In the genomic region with DNA sequence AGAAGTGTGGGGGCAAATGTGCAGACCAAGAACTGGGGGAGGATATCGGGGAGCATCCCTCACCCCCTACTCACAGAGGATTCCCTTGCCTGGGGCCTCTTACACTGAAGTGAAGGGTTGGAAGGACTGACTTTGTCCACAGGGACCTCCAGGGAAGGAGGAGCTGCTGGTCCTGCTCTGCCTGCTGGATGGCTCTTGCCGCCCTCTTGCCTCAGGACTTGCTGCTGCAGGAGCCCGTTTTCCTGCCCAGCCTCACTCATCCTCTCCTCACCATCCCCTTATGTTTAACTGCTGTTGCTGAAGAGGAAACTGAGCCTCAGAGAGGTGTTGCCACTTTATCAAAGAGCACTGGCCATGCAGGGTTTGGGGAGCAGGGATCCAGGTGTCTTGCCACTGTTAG, we compare ENCODE assay signal across 1 cellular context.
TF ChIP-seq lines count a peak whose summit lies in the region.

No MANE protein-coding gene starts in this region.

TF ChIP-seq in H1, 55 proteins besides CTCF, POLR2A, EP300 and RAD21:
- TF ChIP-seq, protein P1, sequence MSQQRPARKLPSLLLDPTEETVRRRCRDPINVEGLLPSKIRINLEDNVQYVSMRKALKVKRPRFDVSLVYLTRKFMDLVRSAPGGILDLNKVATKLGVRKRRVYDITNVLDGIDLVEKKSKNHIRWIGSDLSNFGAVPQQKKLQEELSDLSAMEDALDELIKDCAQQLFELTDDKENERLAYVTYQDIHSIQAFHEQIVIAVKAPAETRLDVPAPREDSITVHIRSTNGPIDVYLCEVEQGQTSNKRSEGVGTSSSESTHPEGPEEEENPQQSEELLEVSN (IDR thresholded peaks at IDR 0.05) = no peak
- no peak for TF ChIP-seq SAP30 (IDR thresholded peaks at IDR 0.05; ENCODE audit: insufficient read depth, insufficient replicate concordance, low read length)
- no peak for TF ChIP-seq BACH1 (IDR thresholded peaks at IDR 0.05; ENCODE audit: low read length)
- no peak for TF ChIP-seq SP4 (IDR thresholded peaks at IDR 0.05; ENCODE audit: low read length)
- no peak for TF ChIP-seq NANOG (IDR thresholded peaks at IDR 0.05; ENCODE audit: insufficient read depth, low read depth, low read length, poor library complexity, severe bottlenecking)
- TF ChIP-seq ASH2L (IDR thresholded peaks at IDR 0.05; ENCODE audit: low read length) = no peak
- TF ChIP-seq POLR2AphosphoS5 (IDR thresholded peaks at IDR 0.05; ENCODE audit: low read depth, low read length) = no peak
- no peak for TF ChIP-seq TAF1 (IDR thresholded peaks at IDR 0.05; ENCODE audit: low read depth, low read length)
- TF ChIP-seq PHF8 (conservative IDR thresholded peaks at IDR 0.05; ENCODE audit: low read depth, low read length) = no peak
- TF ChIP-seq HDAC6 (IDR thresholded peaks at IDR 0.05; ENCODE audit: low read depth, low read length) = no peak
- no peak for TF ChIP-seq SUZ12 (IDR thresholded peaks at IDR 0.05; ENCODE audit: low read length)
- TF ChIP-seq SP1 (IDR thresholded peaks at IDR 0.05; ENCODE audit: low read depth, low read length) = no peak
- TF ChIP-seq ZNF274 (IDR thresholded peaks at IDR 0.05; ENCODE audit: borderline replicate concordance, extremely low read depth, low read length) = no peak
- no peak for TF ChIP-seq SP2 (IDR thresholded peaks at IDR 0.05; ENCODE audit: low read length)
- no peak for TF ChIP-seq MAFK (IDR thresholded peaks at IDR 0.05; ENCODE audit: low read depth, low read length)
- no peak for TF ChIP-seq JUN (IDR thresholded peaks at IDR 0.05; ENCODE audit: low read depth, low read length)
- TF ChIP-seq TCF12 (IDR thresholded peaks at IDR 0.05; ENCODE audit: low read depth, low read length) = no peak
- no peak for TF ChIP-seq HDAC2 (IDR thresholded peaks at IDR 0.05; ENCODE audit: borderline replicate concordance in 1 of 2, low read depth in 2 of 2, low read length in 2 of 2)
- TF ChIP-seq KDM4A (IDR thresholded peaks at IDR 0.05; ENCODE audit: low read depth, low read length, severe bottlenecking) = no peak
